Comparison of ENCODE assay signal across 9 cellular contexts in genomic region chr11:121463689-121464335, GRCh38. TPM values are rescaled to one million over a fixed set of nuclear protein-coding genes. Genes with fewer than 3 reads are reported as not detected.
A peak's percentile ranks its signal among the peaks of the same experiment; 100 is the strongest.
DNase-seq lines count a peak whose midpoint lies in the region; ATAC-seq, FAIRE-seq and TF ChIP-seq lines count a peak whose summit lies in the region.
"Had no signal": no experiment of that assay in that cellular context is flagged by ENCODE, and none has a peak within 500 bp of the region (broad histone marks: within the 10 kb centered on the region; RNA-seq: fewer than 3 reads in every experiment).

No MANE protein-coding gene starts in this region.

- peaks cover 98% of the 10 kb centered on the region for H3K4me1 Mint-ChIP-seq in activated CD4-positive, alpha-beta T cell treated with anti-CD3 and anti-CD28 coated beads for 36 hours

- no peak overlapping the region for H2BK120ac ChIP-seq in H1 (replicated peaks; ENCODE audit: low read depth, low read length)

- no TSS peak for BruUV-seq in Panc1 (replicated peaks; lab: Mats Ljungman, UMichigan)

- H3K56ac ChIP-seq in H1 (replicated peaks; ENCODE audit: insufficient read length, low read depth, low read length), result no peak overlapping the region

- no peak for TF ChIP-seq RAD21 in H1 (IDR thresholded peaks at IDR 0.05 in 1 of 2, conservative IDR thresholded peaks at IDR 0.05 in 1 of 2; ENCODE audit: low read depth in 2 of 2, low read length in 2 of 2)

- H4K5ac ChIP-seq in H1 (ENCODE audit: insufficient read length, low read depth, low read length), result no peak overlapping the region

- H3K79me2 ChIP-seq in H1 (ENCODE audit: control insufficient read depth in 1 of 2, insufficient read depth in 2 of 2, low read length in 2 of 2), result peaks cover 9 to 91% of the 10 kb centered on the region in 2 experiments

- H3K27me3 ChIP-seq in Panc1 (ENCODE audit: control insufficient read depth, insufficient read depth, low read length) (no peaks in the 10 kb centered on the region), H1 (replicated peaks in 1 of 4; ENCODE audit: control insufficient read depth in 3 of 4, extremely low read depth in 1 of 4, insufficient read depth in 3 of 4, low read length in 3 of 4) (no peaks in the 10 kb centered on the region), upper lobe of left lung (no peaks in the 10 kb centered on the region)

- no peak for FAIRE-seq in H1 (lab: Jason Lieb, UNC)

- H2BK5ac ChIP-seq in H1 (ENCODE audit: low read depth, low read length), result 0 out of 2 replicates have a peak overlapping the region, but pooled peaks have one; percentile 14

- 79% methylated on average over 6 of the region's 6 CpGs; no CpG with 5 or more reads in 1 of the 2 experiments for whole genome bisulfite sequencing in H1 (ENCODE audit: extremely low coverage in 1 of 2, insufficient coverage in 1 of 2, insufficient read length in 1 of 2, insufficient replicate concordance in 2 of 2, low coverage in 1 of 2, low lambda C conversion rate in 2 of 2, missing lambda C conversion rate in 1 of 2), 2 experiments
- WGBS in upper lobe of left lung, 2 donors, result 73 to 89% methylated on average over 6 of the region's 6 CpGs

- intact Hi-C loops in activated CD4-positive, alpha-beta T cell treated with anti-CD3 and anti-CD28 coated beads for 36 hours (cut with DNase I, micrococcal nuclease), result loop anchor here (1.0 to 10.0 kb wide), 11 partner anchors 12 to 1991 kb away; partner anchors contain the start of genes SORL1 (in 2 of the 2), SORL1-AS1 (in 2 of the 2), HSPA8 (in 1 of the 2) and SC5D (in 1 of the 2)
- intact Hi-C loops in Panc1 (cut with micrococcal nuclease; ENCODE audit: unreplicated experiment), result no loop called here

- H2BK20ac ChIP-seq in H1 (ENCODE audit: low read length), result no peak overlapping the region

- H3K4me2 ChIP-seq in H1 (ENCODE audit: insufficient read depth in 1 of 2, low read depth in 2 of 2, low read length in 2 of 2), result 0 out of 4 replicates have a peak overlapping the region, but pooled peaks of 1 of the 2 experiments have one; percentile 0

- H3K23ac ChIP-seq in H1 (ENCODE audit: insufficient read length), result no peak overlapping the region

- no peak for TF ChIP-seq EP300 in H1 (IDR thresholded peaks at IDR 0.05; ENCODE audit: borderline replicate concordance in 1 of 2, low read depth in 2 of 2, low read length in 2 of 2)
- TF ChIP-seq EP300 in upper lobe of left lung (IDR thresholded peaks at IDR 0.05), result no peak

- TF ChIP-seq CTCF in Panc1 (IDR thresholded peaks at IDR 0.05), result no peak
- TF ChIP-seq CTCF in H1 (IDR thresholded peaks at IDR 0.05; ENCODE audit: control extremely low read depth in 1 of 3, insufficient read depth in 1 of 3, low read depth in 1 of 3, low read length in 3 of 3), result no peak
- TF ChIP-seq CTCF in upper lobe of left lung (IDR thresholded peaks at IDR 0.05), result no peak
- no peak for TF ChIP-seq CTCF in omental fat pad (IDR thresholded peaks at IDR 0.05)

- H3K9me3 Mint-ChIP-seq in activated CD4-positive, alpha-beta T cell treated with anti-CD3 and anti-CD28 coated beads for 36 hours (ENCODE audit: low read depth), result no peaks in the 10 kb centered on the region

- H3K9ac ChIP-seq in H1 (replicated peaks in 1 of 4; ENCODE audit: extremely low read depth in 1 of 4, low read depth in 3 of 4, low read length in 3 of 4), result no peak overlapping the region

- peak overlapping the region; percentile 96 for H3K27ac Mint-ChIP-seq in activated CD4-positive, alpha-beta T cell treated with anti-CD3 and anti-CD28 coated beads for 36 hours

- peaks cover 22% of the 10 kb centered on the region for H3K79me1 ChIP-seq in H1 (ENCODE audit: low read depth, low read length)

- TF ChIP-seq POLR2A in H1 (IDR thresholded peaks at IDR 0.05; ENCODE audit: control extremely low read depth in 1 of 2, low read depth in 2 of 2, low read length in 2 of 2) (no peak), upper lobe of left lung (IDR thresholded peaks at IDR 0.05) (no peak)

- H3K27ac ChIP-seq in Panc1 (ENCODE audit: low read length) (peak overlapping the region; percentile 87), H1 (ENCODE audit: low read depth, low read length) (0 out of 2 replicates have a peak overlapping the region, but pooled peaks have one; percentile 1), substantia nigra (ENCODE audit: low read depth, low read length, poor library complexity, severe bottlenecking) (peak overlapping the region; percentile 82), upper lobe of left lung (peak overlapping the region in 2 of 4 donors; percentile 38 to 39)
- H3K27ac ChIP-seq: tibial nerve had no signal

- H4K91ac ChIP-seq in H1 (replicated peaks; ENCODE audit: insufficient read length, low read length), result no peak overlapping the region

- H3K4me1 ChIP-seq in Panc1 (ENCODE audit: control insufficient read depth, insufficient read depth, low read length), result peaks cover 81% of the 10 kb centered on the region
- H3K4me1 ChIP-seq in H1 (replicated peaks in 1 of 4; ENCODE audit: control insufficient read depth in 3 of 4, insufficient read depth in 4 of 4, low read length in 3 of 4), result peaks cover 21 to 37% (median 29%) of the 10 kb centered on the region in 4 experiments
- H3K4me1 ChIP-seq in upper lobe of left lung, result peaks cover 32 to 52% (median 40%) of the 10 kb centered on the region in 4 donors

- H4K20me1 ChIP-seq in H1 (replicated peaks in 1 of 2; ENCODE audit: control insufficient read depth in 1 of 2, insufficient read depth in 2 of 2, low read length in 2 of 2), result peaks cover 2% of the 10 kb centered on the region in 2 experiments

- no peaks in the 10 kb centered on the region for H3K27me3 Mint-ChIP-seq in activated CD4-positive, alpha-beta T cell treated with anti-CD3 and anti-CD28 coated beads for 36 hours

- no peak overlapping the region for H2AK5ac ChIP-seq in H1 (ENCODE audit: low read depth, low read length)

- H2BK12ac ChIP-seq in H1 (ENCODE audit: low read depth, low read length), result no peak overlapping the region

- H3K4me3 ChIP-seq in Panc1 (ENCODE audit: low read depth in 2 of 2, low read length in 2 of 2) (peak overlapping the region in 1 of 2 experiments; percentile 37; a peak in 2 of 4 replicates), H1 (ENCODE audit: extremely low read depth in 1 of 4, insufficient read depth in 2 of 4, low read depth in 3 of 4, low read length in 4 of 4) (no peak overlapping the region), upper lobe of left lung (no peak overlapping the region)
- H3K4me3 ChIP-seq: tibial nerve had no signal

- ATAC-seq in activated CD4-positive, alpha-beta T cell treated with anti-CD3 and anti-CD28 coated beads for 36 hours, result no peak
- no peak for ATAC-seq in Panc1
- ATAC-seq in upper lobe of left lung (ENCODE audit: low FRiP score in 2 of 2), result no peak
- no peak for ATAC-seq in omental fat pad (ENCODE audit: low FRiP score)

- 0 out of 2 replicates have a peak overlapping the region, but pooled peaks have one; percentile 48 for H3K18ac ChIP-seq in H1 (ENCODE audit: extremely low read depth, low read length)

- H3K23me2 ChIP-seq in H1 (ENCODE audit: low read depth, low read length), result no peaks in the 10 kb centered on the region

- no peak overlapping the region for H4K8ac ChIP-seq in H1 (ENCODE audit: extremely low read depth, insufficient read depth, low read length)

- in situ Hi-C loops in Panc1 (cut with HindIII; ENCODE audit: low pct_unique_long_range_greater_than_20kb, low sequenced_read_pairs), result no loop called here

- CTCF ChIA-PET in activated CD4-positive, alpha-beta T cell treated with anti-CD3 and anti-CD28 coated beads for 36 hours (lab: Charles Lee), result interaction anchor here (0.7 to 1.9 kb wide), 3 partner anchors 11 to 80 kb away, joined by 4 to 7 read pairs (median 5); partner anchors contain the start of genes SORL1 and SORL1-AS1
- CTCF ChIA-PET in Panc1 (lab: Charles Lee) (interaction anchor here (1.0 kb wide), 1 partner anchor 141 kb away, joined by 3 read pairs; no protein-coding TSS in a partner anchor), H1 (lab: Charles Lee; ENCODE audit: partially characterized antibody) (interaction anchor here (0.6 to 3.2 kb wide), 4 partner anchors 11 to 363 kb away, joined by 4 to 11 read pairs (median 6); partner anchors contain the start of genes SORL1, SORL1-AS1 and TECTA)

- peaks cover 14% of the 10 kb centered on the region for H3K36me3 Mint-ChIP-seq in activated CD4-positive, alpha-beta T cell treated with anti-CD3 and anti-CD28 coated beads for 36 hours (ENCODE audit: low read depth)

- no peak overlapping the region for H3K4ac ChIP-seq in H1 (replicated peaks; ENCODE audit: insufficient read length, low read depth, low read length)

- H3K36me3 ChIP-seq in Panc1 (ENCODE audit: control insufficient read depth, insufficient read depth, low read length) (no peaks in the 10 kb centered on the region), H1 (ENCODE audit: control insufficient read depth in 2 of 4, insufficient read depth in 4 of 4, low read length in 3 of 4) (no peaks in the 10 kb centered on the region), upper lobe of left lung (no peaks in the 10 kb centered on the region)
- H3K36me3 ChIP-seq: tibial nerve had no signal

- no peak for DNase-seq in activated CD4-positive, alpha-beta T cell treated with anti-CD3 and anti-CD28 coated beads for 36 hours
- DNase-seq in activated CD4-positive, alpha-beta T cell treated with anti-CD3 and anti-CD28 coated beads for 48 hours, result no peak
- DNase-seq in Panc1 (ENCODE audit: low read depth, low spot score) (no peak), H1 (ENCODE audit: low read depth in 1 of 2, low spot score in 2 of 2) (no peak), substantia nigra (lab: John Stamatoyannopoulos, UW) (no peak), SHP77 treated with DMSO at 0.1 percent for 48 hours (lab: John Stamatoyannopoulos, UW) (no peak), upper lobe of left lung (no peak), omental fat pad (ENCODE audit: low spot score) (no peak)

- H3K9me3 ChIP-seq in Panc1 (ENCODE audit: control insufficient read depth, insufficient read depth, low read depth, low read length) (no peaks in the 10 kb centered on the region), H1 (ENCODE audit: insufficient read depth in 2 of 2, low read depth in 1 of 2, low read length in 1 of 2) (no peaks in the 10 kb centered on the region), upper lobe of left lung (no peaks in the 10 kb centered on the region)
- H3K9me3 ChIP-seq: tibial nerve had no signal

- no peak overlapping the region for H2AFZ ChIP-seq in H1 (ENCODE audit: low read length)

- peak overlapping the region; percentile 61 for H3K4me3 Mint-ChIP-seq in activated CD4-positive, alpha-beta T cell treated with anti-CD3 and anti-CD28 coated beads for 36 hours

- POLR2A ChIA-PET in activated CD4-positive, alpha-beta T cell treated with anti-CD3 and anti-CD28 coated beads for 36 hours (lab: Charles Lee), result interaction anchor here (0.7 to 4.9 kb wide), 5 partner anchors 10 to 33 kb away, joined by 3 to 51 read pairs (median 4); partner anchors contain the start of genes SORL1 and SORL1-AS1
- POLR2A ChIA-PET in Panc1 (lab: Charles Lee), result no interaction called here
- POLR2A ChIA-PET in H1 (lab: Charles Lee; ENCODE audit: partially characterized antibody), result interaction anchor here (2.7 to 4.0 kb wide), 2 partner anchors 9 to 12 kb away, joined by 11 to 16 read pairs; partner anchors contain the start of genes SORL1 and SORL1-AS1

- H3K14ac ChIP-seq in H1 (ENCODE audit: insufficient read length), result no peak overlapping the region

- no peak overlapping the region; the same call in 1 of the 2 replicates for H2BK15ac ChIP-seq in H1 (ENCODE audit: low read length)

RNA-seq across cellular contexts. Expression of gene SORL1, which starts 11.7 kb away (rescaled TPM):
- 10 to 100 TPM; 53.5 to 68.0 TPM for total RNA-seq in activated CD4-positive, alpha-beta T cell treated with anti-CD3 and anti-CD28 coated beads for 36 hours
- total RNA-seq in Panc1 (2021; ENCODE audit: unreplicated experiment) (36.3 TPM), upper lobe of left lung (10 to 100 TPM; 33.3 to 85.9 (median 67.2) TPM), omental fat pad (10 to 100 TPM in 3 of 4 donors, 1 to 10 TPM in 1; 5.8 to 93.0 (median 11.1) TPM)
- 30.4 TPM for polyA plus RNA-seq in Panc1 (2012; ENCODE audit: insufficient read length)
- total RNA-seq in H1 (2021; fragmentation: NEBNext Ultra II Directional; extraction: Animal tissue kit (Norgen Biotek cat#: 25700)), result 65.5 and 66.6 TPM in 2 replicates
- 38.1 and 90.3 TPM in 2 replicates for polyA plus RNA-seq in H1 (2011; rRNA removed)
- 40.1 TPM for polyA plus RNA-seq in H1 (2011; cell fraction: cytosol; rRNA removed)
- polyA plus RNA-seq in H1 (2011; cell fraction: nucleus; rRNA removed), result 217 TPM
- 27.0 to 38.1 TPM (median 34.7 TPM) in 4 replicates for polyA plus RNA-seq in H1 (2012, experiment 1 of 2)
- polyA plus RNA-seq in H1 (2012, experiment 2 of 2), result 2.3 TPM
- 45.2 TPM for polyA plus RNA-seq in H1 (2013, experiment 1 of 2)
- 33.1 TPM for polyA plus RNA-seq in H1 (2013, experiment 2 of 2)
- 340 and 508 TPM in 2 replicates for polyA minus RNA-seq in H1 (2011; rRNA and poly(A)+ RNA removed)
- polyA minus RNA-seq in H1 (2011; cell fraction: cytosol; rRNA and poly(A)+ RNA removed), result 105 TPM
- polyA minus RNA-seq in H1 (2011; cell fraction: nucleus; rRNA and poly(A)+ RNA removed), result 189 TPM
